Comparison of ENCODE assay signal across 9 cellular contexts in genomic region chr3:58116985-58117384, GRCh38.
DNase-seq lines count a peak whose midpoint lies in the region; ATAC-seq and TF ChIP-seq lines count a peak whose summit lies in the region.
"Had no signal": no experiment of that assay in that cellular context is flagged by ENCODE, and none has a peak within 500 bp of the region (broad histone marks: within the 10 kb centered on the region; RNA-seq: fewer than 3 reads in every experiment).

No MANE protein-coding gene starts in this region.

- H3K36me3 Mint-ChIP-seq in stimulated activated memory B cell treated with anti-CD40 and anti-IgM and Interleukin-4, amounts not matched to agents 10 μg/mL and 1 μg/mL and 100 μg/mL, for 72 hours, result peaks cover 40% of the 10 kb centered on the region

- H3K4me1 ChIP-seq in Panc1 (ENCODE audit: control insufficient read depth, insufficient read depth, low read length), result peaks cover 7% of the 10 kb centered on the region; the same call in 1 of the 2 replicates
- peaks cover 14% of the 10 kb centered on the region for H3K4me1 ChIP-seq in hepatocyte (ENCODE audit: insufficient read depth)

- intact Hi-C loops in Panc1 (cut with micrococcal nuclease; ENCODE audit: unreplicated experiment), result no loop called here

- H3K27me3 Mint-ChIP-seq in stimulated activated memory B cell treated with anti-CD40 and anti-IgM and Interleukin-4, amounts not matched to agents 10 μg/mL and 1 μg/mL and 100 μg/mL, for 72 hours, result no peaks in the 10 kb centered on the region

- WGBS in hepatocyte (ENCODE audit: low lambda C conversion rate, missing lambda C conversion rate), result 66% methylated on average over 4 of the region's 4 CpGs

- H3K9me3 ChIP-seq in Panc1 (ENCODE audit: control insufficient read depth, insufficient read depth, low read depth, low read length), result no peaks in the 10 kb centered on the region
- H3K9me3 ChIP-seq in hepatocyte (ENCODE audit: low read depth), result no peaks in the 10 kb centered on the region

- in situ Hi-C loops in GM13976 (cut with MboI; ENCODE audit: low sequenced_read_pairs, unreplicated experiment) (no loop called here), Panc1 (cut with HindIII; ENCODE audit: low pct_unique_long_range_greater_than_20kb, low sequenced_read_pairs) (no loop called here)

- H2AFZ ChIP-seq in hepatocyte, result no peak overlapping the region

- H3K4me2 ChIP-seq in hepatocyte, result no peak overlapping the region

- peak; percentile 38 for DNase-seq in GM13976 (ENCODE audit: low spot score)
- no peak for DNase-seq in Panc1 (ENCODE audit: low read depth, low spot score)
- no peak for DNase-seq in hepatocyte (ENCODE audit: low spot score)
- DNase-seq in NOMO-1 (lab: John Stamatoyannopoulos, UW; ENCODE audit: unreplicated experiment in 2 of 2), result no peak
- no peak for DNase-seq in AML-193 (lab: John Stamatoyannopoulos, UW)
- DNase-seq in kidney tubule cell (ENCODE audit: low spot score), result no peak
- DNase-seq in NCI-H526 (lab: John Stamatoyannopoulos, UW), result no peak
- DNase-seq: stimulated activated CD4-positive, alpha-beta T cell treated with anti-CD3 and anti-CD28 coated beads, Interleukin-4, amount 100 ng/mL, for 4 hours had no signal

- H3K36me3 ChIP-seq in Panc1 (ENCODE audit: control insufficient read depth, insufficient read depth, low read length) (peaks cover 21% of the 10 kb centered on the region), hepatocyte (replicated peaks; ENCODE audit: insufficient read depth, low read depth) (peaks cover 12% of the 10 kb centered on the region)

- peaks cover 46% of the 10 kb centered on the region for H3K79me2 ChIP-seq in hepatocyte

- no peak overlapping the region for H3K4me3 ChIP-seq in Panc1 (ENCODE audit: low read depth in 2 of 2, low read length in 2 of 2)
- H3K4me3 ChIP-seq in hepatocyte, result no peak overlapping the region

- CTCF ChIA-PET in Panc1 (lab: Charles Lee), result no interaction called here

- H3K4me1 Mint-ChIP-seq in stimulated activated memory B cell treated with anti-CD40 and anti-IgM and Interleukin-4, amounts not matched to agents 10 μg/mL and 1 μg/mL and 100 μg/mL, for 72 hours, result peaks cover 66% of the 10 kb centered on the region

- BruUV-seq in Panc1 (replicated peaks; lab: Mats Ljungman, UMichigan), result no TSS peak

- ATAC-seq in Panc1, result no peak
- ATAC-seq in stimulated activated memory B cell treated with anti-CD40 and anti-IgM and Interleukin-4, amounts not matched to agents 10 μg/mL and 1 μg/mL and 100 μg/mL, for 72 hours, result no peak

- no peaks in the 10 kb centered on the region for H3K9me2 ChIP-seq in hepatocyte (replicated peaks; ENCODE audit: insufficient read depth)

- H3K4me3 Mint-ChIP-seq in stimulated activated memory B cell treated with anti-CD40 and anti-IgM and Interleukin-4, amounts not matched to agents 10 μg/mL and 1 μg/mL and 100 μg/mL, for 72 hours, result no peak overlapping the region

- H3K27ac ChIP-seq in Panc1 (ENCODE audit: low read length) (0 out of 2 replicates have a peak overlapping the region, but pooled peaks have one; percentile 7), hepatocyte (peak overlapping the region; percentile 60)

- H3K27me3 ChIP-seq in Panc1 (ENCODE audit: control insufficient read depth, insufficient read depth, low read length) (no peaks in the 10 kb centered on the region), hepatocyte (no peaks in the 10 kb centered on the region)

- H3K27ac Mint-ChIP-seq in stimulated activated memory B cell treated with anti-CD40 and anti-IgM and Interleukin-4, amounts not matched to agents 10 μg/mL and 1 μg/mL and 100 μg/mL, for 72 hours, result peak overlapping the region; percentile 79

- no peaks in the 10 kb centered on the region for H3K9me3 Mint-ChIP-seq in stimulated activated memory B cell treated with anti-CD40 and anti-IgM and Interleukin-4, amounts not matched to agents 10 μg/mL and 1 μg/mL and 100 μg/mL, for 72 hours

- POLR2A ChIA-PET in Panc1 (lab: Charles Lee), result no interaction called here

- H4K20me1 ChIP-seq in hepatocyte (ENCODE audit: insufficient read depth, poor library complexity, severe bottlenecking), result no peaks in the 10 kb centered on the region

- TF ChIP-seq CTCF in GM13976 (IDR thresholded peaks at IDR 0.05; ENCODE audit: borderline replicate concordance, control extremely low read depth, extremely low read depth, insufficient read depth, missing control alignments) (no peak), Panc1 (IDR thresholded peaks at IDR 0.05) (no peak), hepatocyte (IDR thresholded peaks at IDR 0.05; ENCODE audit: poor library complexity) (no peak)
